Comparison of ENCODE assay signal across 10 cellular contexts in genomic region chr13:51169303-51170127, GRCh38. TPM values are rescaled to one million over a fixed set of nuclear protein-coding genes. Genes with fewer than 3 reads are reported as not detected.
"Had no signal": no experiment of that assay in that cellular context is flagged by ENCODE, and none has a peak within 500 bp of the region (broad histone marks: within the 10 kb centered on the region; RNA-seq: fewer than 3 reads in every experiment).

No MANE protein-coding gene starts in this region.

RNA-seq across cellular contexts. Expression of gene FAM124A, which starts 52.7 kb away (rescaled TPM):
- total RNA-seq: activated CD4-positive, alpha-beta T cell treated with anti-CD3 and anti-CD28 coated beads, Interleukin-2, amount 10 ng/mL, durations not matched to agents 7 days and 5 days; bronchial epithelial cell had no signal

RNA-seq across cellular contexts. Expression of gene C13orf42, which starts 58.4 kb away (rescaled TPM):
- total RNA-seq: activated CD4-positive, alpha-beta memory T cell treated with anti-CD3 and anti-CD28 coated beads for 36 hours; activated CD4-positive, alpha-beta T cell treated with anti-CD3 and anti-CD28 coated beads, Interleukin-2, amount 10 ng/mL, durations not matched to agents 7 days and 5 days; activated naive CD4-positive, alpha-beta T cell treated with anti-CD3 and anti-CD28 coated beads, Interleukin-2, amount 50 U/mL, for 72 hours; activated T-cell treated with anti-CD3 and anti-CD28 coated beads, Interleukin-2, amount 50 U/mL, for 4 hours; ascending aorta; body of pancreas; bronchial epithelial cell; OCI-LY7; RPMI7951; T-cell had no signal
